Comparison of ENCODE assay signal across 1 cellular context in the genomic region with DNA sequence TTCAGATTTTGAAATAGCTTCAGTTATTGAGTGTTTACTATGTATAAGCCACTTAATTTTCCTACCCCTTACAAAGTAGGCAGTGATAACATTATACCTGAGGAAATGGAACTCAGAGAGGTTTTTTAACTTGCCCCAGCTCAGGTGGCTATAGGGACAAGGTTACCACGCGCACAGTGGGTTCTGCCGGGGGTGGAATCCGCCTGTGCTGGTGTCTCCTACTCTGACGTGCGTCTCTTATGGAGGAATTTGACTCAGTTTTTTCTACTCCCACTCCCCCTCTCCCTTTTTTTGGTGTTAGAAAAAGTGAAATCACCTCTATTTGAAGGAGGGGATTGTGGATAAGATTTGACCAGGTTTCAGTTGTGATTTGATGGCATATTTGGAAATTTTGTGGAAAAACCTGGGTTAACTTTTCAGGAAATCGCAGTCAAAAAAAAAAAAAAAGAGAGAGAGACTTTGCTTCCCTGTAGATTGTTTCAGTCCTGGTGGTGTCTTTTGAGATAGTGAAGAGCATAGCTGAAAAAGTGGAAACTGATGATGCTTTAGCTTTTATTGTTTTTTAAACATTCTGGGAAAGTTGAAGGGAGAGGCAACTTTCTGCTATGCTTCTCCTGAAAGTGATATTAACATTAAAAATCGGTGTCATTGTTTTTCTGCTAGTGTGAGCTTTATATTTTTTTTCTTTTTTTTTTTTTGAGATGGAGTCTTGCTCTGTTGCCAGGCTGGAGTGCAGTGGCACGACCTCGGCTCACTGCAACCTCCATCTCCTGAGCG.
TF ChIP-seq lines count a peak whose summit lies in the region.

No MANE protein-coding gene starts in this region.

TF ChIP-seq in GM23338, 12 proteins besides CTCF, POLR2A, EP300 and RAD21 (continued from another document):
- TF ChIP-seq, protein P1, sequence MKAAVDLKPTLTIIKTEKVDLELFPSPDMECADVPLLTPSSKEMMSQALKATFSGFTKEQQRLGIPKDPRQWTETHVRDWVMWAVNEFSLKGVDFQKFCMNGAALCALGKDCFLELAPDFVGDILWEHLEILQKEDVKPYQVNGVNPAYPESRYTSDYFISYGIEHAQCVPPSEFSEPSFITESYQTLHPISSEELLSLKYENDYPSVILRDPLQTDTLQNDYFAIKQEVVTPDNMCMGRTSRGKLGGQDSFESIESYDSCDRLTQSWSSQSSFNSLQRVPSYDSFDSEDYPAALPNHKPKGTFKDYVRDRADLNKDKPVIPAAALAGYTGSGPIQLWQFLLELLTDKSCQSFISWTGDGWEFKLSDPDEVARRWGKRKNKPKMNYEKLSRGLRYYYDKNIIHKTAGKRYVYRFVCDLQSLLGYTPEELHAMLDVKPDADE (IDR thresholded peaks at IDR 0.05), result no peak
- TF ChIP-seq STAT1 (IDR thresholded peaks at IDR 0.05; ENCODE audit: unreplicated experiment) (no peak), JUNB (IDR thresholded peaks at IDR 0.05; ENCODE audit: unreplicated experiment) (no peak), ZNF331 (CRISPR knock-in tag; IDR thresholded peaks at IDR 0.05; ENCODE audit: low read depth) (no peak), NANOG (IDR thresholded peaks at IDR 0.05; ENCODE audit: borderline replicate concordance) (no peak), EZH2 (IDR thresholded peaks at IDR 0.05; ENCODE audit: low read depth, unreplicated experiment) (no peak), ZNF462 (CRISPR knock-in tag; IDR thresholded peaks at IDR 0.05) (no peak)
TF ChIP-seq in GM23338: peak in this region for 0.
